Comparison of ENCODE assay signal across 30 cellular contexts in genomic region chr19:35665604-35666003, GRCh38. TPM values are rescaled to one million over a fixed set of nuclear protein-coding genes. Genes with fewer than 3 reads are reported as not detected.
"Had no signal": no experiment of that assay in that cellular context is flagged by ENCODE, and none has a peak within 500 bp of the region (broad histone marks: within the 10 kb centered on the region; RNA-seq: fewer than 3 reads in every experiment).

No MANE protein-coding gene starts in this region.

- H3K36me3 ChIP-seq: neural progenitor cell, ovary had no signal

- ATAC-seq: natural killer cell; sciatic nerve; stimulated activated effector memory CD8-positive, alpha-beta T cell treated with anti-CD3 and anti-CD28 coated beads, Interleukin-12 subunit alpha, Interleukin-12 subunit beta, amount 100 ng/mL, for 72 hours had no signal

- H3K4me2 ChIP-seq: neural progenitor cell had no signal

- H3K4me1 ChIP-seq: left ventricle myocardium inferior, neural progenitor cell, right atrium auricular region, spleen, tibial artery, upper lobe of right lung had no signal

- FAIRE-seq: small intestine, urothelium cell line had no signal

- DNase-seq: hypothalamus; islet precursor cell; left ventricle myocardium inferior; mesendoderm; naive B cell; natural killer cell; nephron progenitor cell; ovary; small intestine; spleen; stimulated activated CD4-positive, alpha-beta T cell treated with anti-CD3 and anti-CD28 coated beads, Interleukin-4, amount 100 ng/mL, for 24 hours; stimulated activated naive CD4-positive, alpha-beta T cell; tibial artery; trophoblast cell; upper lobe of right lung had no signal

- H3K4me3 ChIP-seq: left ventricle myocardium inferior, lung, neural progenitor cell, ovary, right atrium auricular region, spleen, suprapubic skin, thoracic aorta, tibial artery, upper lobe of right lung had no signal

- H2AFZ ChIP-seq: neural progenitor cell had no signal

- H3K27me3 ChIP-seq: ovary, right atrium auricular region, tibial artery, upper lobe of right lung had no signal

- H3K9me3 ChIP-seq: left ventricle myocardium inferior, ovary, right atrium auricular region, spleen, suprapubic skin, thoracic aorta, tibial artery, upper lobe of right lung had no signal

- H3K9ac ChIP-seq: neural progenitor cell had no signal

- H3K27ac ChIP-seq: left ventricle myocardium inferior, neural progenitor cell, ovary, right atrium auricular region, spleen, suprapubic skin, thoracic aorta, tibial artery, upper lobe of right lung had no signal

RNA-seq across cellular contexts. Expression of gene UPK1A, which starts 0.7 kb away (rescaled TPM):
- total RNA-seq: kidney epithelial cell, left ventricle myocardium inferior, lung, mononuclear cell, natural killer cell, ovary, progenitor cell of endocrine pancreas, pulmonary artery endothelial cell, renal cortical epithelial cell, right atrium auricular region, sciatic nerve, spleen, thoracic aorta, upper lobe of right lung had no signal
- polyA plus RNA-seq: small intestine had no signal

RNA-seq across cellular contexts. Expression of gene ETV2, which starts 24.1 kb away (rescaled TPM):
- total RNA-seq: kidney epithelial cell, mononuclear cell, renal cortical epithelial cell, thoracic aorta had no signal

RNA-seq across cellular contexts. Expression of gene ZBTB32, which starts 38.8 kb away (rescaled TPM):
- total RNA-seq: kidney epithelial cell, left ventricle myocardium inferior, lower leg skin, mesothelial cell of epicardium, progenitor cell of endocrine pancreas, pulmonary artery endothelial cell, renal cortical epithelial cell, right atrium auricular region, suprapubic skin, thoracic aorta had no signal
- polyA plus RNA-seq: ovary had no signal
